Comparison of ENCODE assay signal across 8 cellular contexts in genomic region chr4:121823505-121824170, GRCh38. TPM values are rescaled to one million over a fixed set of nuclear protein-coding genes. Genes with fewer than 3 reads are reported as not detected.
DNase-seq lines count a peak whose midpoint lies in the region; ATAC-seq, FAIRE-seq and TF ChIP-seq lines count a peak whose summit lies in the region.

Gene CCNA2, minus strand, starts transcription at chr4:121823883. Its CDS starts 255 bp downstream, at chr4:121823628.

- H3K27me3 ChIP-seq in pancreas = no peaks in the 10 kb centered on the region
- H3K27me3 ChIP-seq in tibial nerve = no peaks in the 10 kb centered on the region

- TF ChIP-seq POLR2A in tibial nerve (IDR thresholded peaks at IDR 0.05) = peak in 1 of 2 donors; percentile 54

- 0% methylated on average over 62 to 63 of the region's 63 CpGs for WGBS in pancreas, 2 donors
- WGBS in tibial nerve, 2 donors = 0 to 1% methylated on average over 48 to 52 of the region's 63 CpGs

- DNase-seq in GM12864 (ENCODE audit: low read depth) = peak; percentile 94
- DNase-seq in NCI-H1417 (lab: John Stamatoyannopoulos, UW) = peak; percentile 89 to 98 (median 95)
- DNase-seq in SW 1271 (lab: John Stamatoyannopoulos, UW) = peak; percentile 82 to 90
- peak; percentile 94 for DNase-seq in activated naive CD8-positive, alpha-beta T cell treated with anti-CD3 and anti-CD28 coated beads, Interleukin-2, amount 50 U/mL, for 16 hours (ENCODE audit: low read depth, low spot score)
- peak; percentile 97 for DNase-seq in Right ventricle myocardium superior
- DNase-seq in pancreas = peak; percentile 91 to 97 (median 94)
- peak; percentile 94 to 98 for DNase-seq in tibial nerve (ENCODE audit: low spot score in 2 of 2)

- H3K36me3 ChIP-seq in pancreas (peaks cover 0 to 6% (median 0%) of the 10 kb centered on the region in 3 donors), tibial nerve (peaks cover 0 to 42% (median 0%) of the 10 kb centered on the region in 3 donors)

- intact Hi-C loops in Right ventricle myocardium superior (cut with DNase I) (no loop called here), pancreas (cut with DNase I) (no loop called here)

- ATAC-seq in HG02759 (IDR thresholded peaks at IDR 0.05; ENCODE audit: unreplicated experiment) = peak; percentile 95
- peak; percentile 100 for ATAC-seq in Right ventricle myocardium superior (ENCODE audit: poor library complexity)
- peak; percentile 99 to 100 (median 100) for ATAC-seq in pancreas

- H3K4me1 ChIP-seq in pancreas (peaks cover 0 to 8% (median 0%) of the 10 kb centered on the region in 3 donors), tibial nerve (peaks cover 0 to 21% (median 7%) of the 10 kb centered on the region in 4 donors)

- H3K4me3 ChIP-seq in GM12864 (ENCODE audit: low read depth, low read length) (peak within 1 kb of the TSS; percentile 73), pancreas (peak within 1 kb of the TSS; percentile 20 to 79 (median 60)), tibial nerve (peak within 1 kb of the TSS; percentile 48 to 67 (median 56))

- TF ChIP-seq CTCF in GM12864 (IDR thresholded peaks at IDR 0.05; ENCODE audit: low read depth, low read length, missing control alignments) (no peak), pancreas (IDR thresholded peaks at IDR 0.05) (no peak), tibial nerve (IDR thresholded peaks at IDR 0.05) (peak in 1 of 5 experiments; percentile 23)

- peak; percentile 80 to 93 for TF ChIP-seq EP300 in tibial nerve (IDR thresholded peaks at IDR 0.05)

- peak within 1 kb of the TSS in 3 of 4 donors; percentile 16 to 62 (median 60) for H3K27ac ChIP-seq in pancreas
- H3K27ac ChIP-seq in tibial nerve = peak within 1 kb of the TSS; percentile 77 to 88 (median 78)

- H3K9me3 ChIP-seq in pancreas = no peaks in the 10 kb centered on the region
- no peaks in the 10 kb centered on the region for H3K9me3 ChIP-seq in tibial nerve

- FAIRE-seq in pancreas (lab: Jason Lieb, UNC) = peak; percentile 63

RNA-seq across cellular contexts. Expression of gene CCNA2, which starts in this region (rescaled TPM):
- 0.81 TPM for total RNA-seq in Right ventricle myocardium superior
- 1 to 10 TPM in 1 of 6 donors, under 1 TPM in 5; 0.19 to 1.5 (median 0.42) TPM for total RNA-seq in pancreas
- polyA plus RNA-seq in pancreas = under 1 TPM; 0.72 to 0.82 TPM
- total RNA-seq in tibial nerve = 1 to 10 TPM; 1.2 to 5.2 (median 3.4) TPM

Comparison
In these comparisons a context has a peak if more than half of its experiments do, and no peak if none do; other contexts are left out.
1. Peak in every context shown above with its lines: DNase-seq, ATAC-seq, H3K4me3 ChIP-seq and H3K27ac ChIP-seq.
2. Peak in DNase-seq and ATAC-seq in Right ventricle myocardium superior; RNA of the gene not detected or under 1 TPM.